In genomic region chr12:104737682-104738370, GRCh38 we compare ENCODE assay signal across 13 cellular contexts.
DNase-seq lines count a peak whose midpoint lies in the region; ATAC-seq, FAIRE-seq and TF ChIP-seq lines count a peak whose summit lies in the region.
"Had no signal": no experiment of that assay in that cellular context is flagged by ENCODE, and none has a peak within 500 bp of the region (broad histone marks: within the 10 kb centered on the region; RNA-seq: fewer than 3 reads in every experiment).

No MANE protein-coding gene starts in this region.

- no peak for DNase-seq in activated CD4-positive, alpha-beta T cell treated with anti-CD3 and anti-CD28 coated beads, Interleukin-2, amount 10 ng/mL, durations not matched to agents 24 days and 14 days
- DNase-seq in activated CD4-positive, alpha-beta T cell treated with anti-CD3 and anti-CD28 coated beads, Interleukin-2, amount 50 U/mL, for 4 hours: no peak
- peak; percentile 82 to 90 for DNase-seq in SJCRH30
- DNase-seq in keratinocyte (ENCODE audit: low read depth, low spot score): no peak
- no peak for DNase-seq in stimulated activated naive CD8-positive, alpha-beta T cell treated with anti-CD3 and anti-CD28 coated beads, Interleukin-15, amount 100 ng/mL, for 72 hours
- DNase-seq in NCI-H1694 (lab: John Stamatoyannopoulos, UW): no peak
- DNase-seq: activated CD8-positive, alpha-beta memory T cell treated with anti-CD3 and anti-CD28 coated beads, Interleukin-2, amount 50 U/mL, for 48 hours; GM23248; NCI-H69 had no signal

- no peaks in the 10 kb centered on the region for H4K20me1 ChIP-seq in keratinocyte (ENCODE audit: control insufficient read depth, extremely low read depth, insufficient read depth, low read length)

- H3K4me2 ChIP-seq in keratinocyte (ENCODE audit: control insufficient read depth, extremely low read depth, insufficient read depth, low read depth, low read length): peak overlapping the region; percentile 59

- H3K27me3 ChIP-seq in SJCRH30 (no peaks in the 10 kb centered on the region), keratinocyte (ENCODE audit: control insufficient read depth, extremely low read depth, insufficient read depth, low read length) (no peaks in the 10 kb centered on the region)
- H3K27me3 ChIP-seq: vagina had no signal

- H3K4me3 ChIP-seq in SJCRH30: peak overlapping the region; percentile 23
- H3K4me3 ChIP-seq in keratinocyte (ENCODE audit: control insufficient read depth in 2 of 3, extremely low read depth in 1 of 3, insufficient read depth in 2 of 3, low read depth in 1 of 3, low read length in 3 of 3): no peak overlapping the region
- H3K4me3 ChIP-seq: GM23248, K562, vagina had no signal

- dilution Hi-C loops in keratinocyte (cut with MboI; ENCODE audit: extremely low pct_ligation_motif_present, low sequenced_read_pairs): no loop called here

- no peak for TF ChIP-seq CTCF in keratinocyte (optimal IDR thresholded peaks at IDR 0.05 in 1 of 3, IDR thresholded peaks at IDR 0.05 in 1 of 3, conservative IDR thresholded peaks at IDR 0.05 in 1 of 3; ENCODE audit: extremely low read depth in 1 of 3, insufficient read depth in 2 of 3, low read length in 3 of 3)

- peak overlapping the region; percentile 12 for H3K4me3 Mint-ChIP-seq in activated CD4-positive, alpha-beta T cell treated with anti-CD3 and anti-CD28 coated beads, Interleukin-2, amount 10 ng/mL, durations not matched to agents 24 days and 14 days
- no peak overlapping the region for H3K4me3 Mint-ChIP-seq in stimulated activated naive CD8-positive, alpha-beta T cell treated with anti-CD3 and anti-CD28 coated beads, Interleukin-15, amount 100 ng/mL, for 72 hours

- H3K27ac ChIP-seq in SJCRH30 (peak overlapping the region; percentile 69), keratinocyte (ENCODE audit: control insufficient read depth, insufficient read depth, low read length) (no peak overlapping the region)
- H3K27ac ChIP-seq: GM23248, vagina had no signal

- no peak overlapping the region for H3K9ac ChIP-seq in keratinocyte (ENCODE audit: control insufficient read depth, extremely low read depth, insufficient read depth, low read length)
- H3K9ac ChIP-seq: GM23248 had no signal

- H2AFZ ChIP-seq in keratinocyte (ENCODE audit: control insufficient read depth, low read length): no peak overlapping the region
- H2AFZ ChIP-seq: GM23248 had no signal

- FAIRE-seq in keratinocyte (lab: Jason Lieb, UNC): no peak
- FAIRE-seq: K562 had no signal

- H3K36me3 Mint-ChIP-seq in activated CD4-positive, alpha-beta T cell treated with anti-CD3 and anti-CD28 coated beads, Interleukin-2, amount 10 ng/mL, durations not matched to agents 24 days and 14 days (ENCODE audit: low read depth): peaks cover 6% of the 10 kb centered on the region

- H3K4me1 ChIP-seq in SJCRH30 (peaks cover 31% of the 10 kb centered on the region), keratinocyte (ENCODE audit: control insufficient read depth, extremely low read depth, insufficient read depth, low read length) (peaks cover 15% of the 10 kb centered on the region)

- no peaks in the 10 kb centered on the region for H3K36me3 ChIP-seq in SJCRH30
- H3K36me3 ChIP-seq in keratinocyte (ENCODE audit: control insufficient read depth in 2 of 2, extremely low read depth in 1 of 2, insufficient read depth in 2 of 2, low read length in 2 of 2): no peaks in the 10 kb centered on the region
- H3K36me3 ChIP-seq: vagina had no signal

- H3K4me1 Mint-ChIP-seq in activated CD4-positive, alpha-beta T cell treated with anti-CD3 and anti-CD28 coated beads, Interleukin-2, amount 10 ng/mL, durations not matched to agents 24 days and 14 days: peaks cover 80% of the 10 kb centered on the region
- H3K4me1 Mint-ChIP-seq in stimulated activated naive CD8-positive, alpha-beta T cell treated with anti-CD3 and anti-CD28 coated beads, Interleukin-15, amount 100 ng/mL, for 72 hours: peaks cover 77% of the 10 kb centered on the region

- H3K9me3 ChIP-seq in SJCRH30 (replicated peaks): no peaks in the 10 kb centered on the region
- H3K9me3 ChIP-seq in keratinocyte (ENCODE audit: control insufficient read depth, low read depth, low read length): no peaks in the 10 kb centered on the region
- H3K9me3 ChIP-seq: vagina had no signal

- H3K27me3 Mint-ChIP-seq in activated CD4-positive, alpha-beta T cell treated with anti-CD3 and anti-CD28 coated beads, Interleukin-2, amount 10 ng/mL, durations not matched to agents 24 days and 14 days: no peaks in the 10 kb centered on the region
- no peaks in the 10 kb centered on the region for H3K27me3 Mint-ChIP-seq in stimulated activated naive CD8-positive, alpha-beta T cell treated with anti-CD3 and anti-CD28 coated beads, Interleukin-15, amount 100 ng/mL, for 72 hours

- no peaks in the 10 kb centered on the region for H3K9me1 ChIP-seq in keratinocyte (ENCODE audit: control insufficient read depth, extremely low read depth, insufficient read depth, low read length)

- no peaks in the 10 kb centered on the region for H3K9me3 Mint-ChIP-seq in activated CD4-positive, alpha-beta T cell treated with anti-CD3 and anti-CD28 coated beads, Interleukin-2, amount 10 ng/mL, durations not matched to agents 24 days and 14 days
- H3K9me3 Mint-ChIP-seq in stimulated activated naive CD8-positive, alpha-beta T cell treated with anti-CD3 and anti-CD28 coated beads, Interleukin-15, amount 100 ng/mL, for 72 hours: no peaks in the 10 kb centered on the region

- peak overlapping the region; percentile 79 for H3K27ac Mint-ChIP-seq in activated CD4-positive, alpha-beta T cell treated with anti-CD3 and anti-CD28 coated beads, Interleukin-2, amount 10 ng/mL, durations not matched to agents 24 days and 14 days
- H3K27ac Mint-ChIP-seq in stimulated activated naive CD8-positive, alpha-beta T cell treated with anti-CD3 and anti-CD28 coated beads, Interleukin-15, amount 100 ng/mL, for 72 hours: peak overlapping the region; percentile 77 to 91

- H3K79me2 ChIP-seq in keratinocyte (ENCODE audit: control insufficient read depth, insufficient read depth, low read length): no peaks in the 10 kb centered on the region

- no peak for ATAC-seq in stimulated activated naive CD8-positive, alpha-beta T cell treated with anti-CD3 and anti-CD28 coated beads, Interleukin-15, amount 100 ng/mL, for 72 hours
- ATAC-seq in GM19452 (IDR thresholded peaks at IDR 0.05; ENCODE audit: unreplicated experiment): no peak
- no peak for ATAC-seq in GM21447 (IDR thresholded peaks at IDR 0.05; ENCODE audit: unreplicated experiment)
- ATAC-seq: K562 had no signal

- intact Hi-C loops in activated CD4-positive, alpha-beta T cell treated with anti-CD3 and anti-CD28 coated beads, Interleukin-2, amount 10 ng/mL, durations not matched to agents 24 days and 14 days (cut with micrococcal nuclease): loop anchor here (10.0 kb wide), 1 partner anchor 353 kb away; no protein-coding TSS in a partner anchor

Comparison
In these comparisons a context has a peak if more than half of its experiments do, and no peak if none do; other contexts are left out.
1. DNase-seq: peak in SJCRH30 (2 of 2); none in activated CD4-positive, alpha-beta T cell treated with anti-CD3 and anti-CD28 coated beads, Interleukin-2, amount 10 ng/mL, durations not matched to agents 24 days and 14 days (single experiment), activated CD4-positive, alpha-beta T cell treated with anti-CD3 and anti-CD28 coated beads, Interleukin-2, amount 50 U/mL, for 4 hours (0 of 2), keratinocyte (single experiment), stimulated activated naive CD8-positive, alpha-beta T cell treated with anti-CD3 and anti-CD28 coated beads, Interleukin-15, amount 100 ng/mL, for 72 hours (0 of 2) and NCI-H1694 (single experiment).